24 cellular contexts compared by ENCODE assay signal in the genomic region with DNA sequence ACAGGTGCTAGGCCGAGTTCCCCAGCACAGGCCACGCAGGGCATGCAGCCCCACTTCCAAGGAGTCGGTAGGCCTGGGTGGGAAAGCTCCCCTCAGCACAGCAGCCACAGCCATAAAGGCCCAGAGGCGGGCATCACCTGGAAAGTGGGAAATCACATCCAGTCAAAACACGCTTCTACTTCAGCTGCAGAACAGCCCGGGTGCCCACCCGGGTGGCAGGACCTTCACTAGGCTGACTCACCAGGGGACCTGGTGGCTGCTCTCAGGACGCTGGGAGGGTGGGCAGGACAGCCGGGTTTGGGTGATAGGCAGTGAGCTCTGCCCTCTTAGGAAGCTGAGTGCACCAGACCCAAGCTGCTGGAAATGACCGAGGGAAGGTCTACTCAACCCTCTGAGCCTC.
"Had no signal": no experiment of that assay in that cellular context is flagged by ENCODE, and none has a peak within 500 bp of the region (broad histone marks: within the 10 kb centered on the region; RNA-seq: fewer than 3 reads in every experiment).

No MANE protein-coding gene starts in this region.

- FAIRE-seq: endometrium, keratinocyte, small intestine had no signal

- DNase-seq: activated CD4-positive, alpha-beta memory T cell treated with anti-CD3 and anti-CD28 coated beads for 36 hours; activated CD4-positive, alpha-beta T cell treated with anti-CD3 and anti-CD28 coated beads for 48 hours; activated effector memory CD4-positive, alpha-beta T cell treated with Interleukin-2 at 50 U/mL for 16 hours; activated naive CD4-positive, alpha-beta T cell treated with anti-CD3 and anti-CD28 coated beads, Interleukin-2, amount 10 ng/mL, durations not matched to agents 7 days and 5 days; activated T-cell treated with anti-CD3 and anti-CD28 coated beads, Interleukin-2, amount 50 U/mL, for 48 hours; amygdala; cerebellar nuclear complex; foreskin fibroblast; heart right ventricle; lower lobe of right lung; mesendoderm; mucosa of descending colon; nephron progenitor cell; occipital lobe; small intestine; stimulated activated CD4-positive, alpha-beta T cell treated with anti-CD3 and anti-CD28 coated beads, Interleukin-15, amount 100 ng/mL, for 24 hours; stimulated activated naive CD4-positive, alpha-beta T cell treated with Interleukin-2 at 50 U/mL for 16 hours; thyroid gland; upper lobe of right lung had no signal

- ATAC-seq: heart right ventricle, left lobe of liver, lower lobe of right lung, mucosa of descending colon, sciatic nerve, upper lobe of right lung had no signal

- H3K27me3 ChIP-seq: heart right ventricle, thyroid gland, upper lobe of right lung had no signal

- H3K9me3 Mint-ChIP-seq: activated CD4-positive, alpha-beta memory T cell treated with anti-CD3 and anti-CD28 coated beads for 36 hours; activated naive CD4-positive, alpha-beta T cell treated with anti-CD3 and anti-CD28 coated beads, Interleukin-2, amount 10 ng/mL, durations not matched to agents 7 days and 5 days; nephron progenitor cell had no signal

- H3K4me1 ChIP-seq: lower lobe of right lung, upper lobe of right lung had no signal

- H3K27ac ChIP-seq: lower lobe of right lung, thyroid gland, upper lobe of right lung had no signal

- H3K9me3 ChIP-seq: heart right ventricle, lower lobe of right lung, mucosa of descending colon, thyroid gland, upper lobe of right lung had no signal

- H3K4me3 ChIP-seq: coronary artery, heart right ventricle, lower lobe of right lung, mucosa of descending colon, thyroid gland, upper lobe of right lung had no signal

- H3K36me3 ChIP-seq: thyroid gland, upper lobe of right lung had no signal

- H3K27me3 Mint-ChIP-seq: activated CD4-positive, alpha-beta memory T cell treated with anti-CD3 and anti-CD28 coated beads for 36 hours had no signal

- H3K4me3 Mint-ChIP-seq: activated CD4-positive, alpha-beta memory T cell treated with anti-CD3 and anti-CD28 coated beads for 36 hours; activated naive CD4-positive, alpha-beta T cell treated with anti-CD3 and anti-CD28 coated beads, Interleukin-2, amount 10 ng/mL, durations not matched to agents 7 days and 5 days; nephron progenitor cell had no signal

- H3K27ac Mint-ChIP-seq: activated CD4-positive, alpha-beta memory T cell treated with anti-CD3 and anti-CD28 coated beads for 36 hours; activated naive CD4-positive, alpha-beta T cell treated with anti-CD3 and anti-CD28 coated beads, Interleukin-2, amount 10 ng/mL, durations not matched to agents 7 days and 5 days had no signal
